22 cellular contexts compared by ENCODE assay signal in the genomic region with DNA sequence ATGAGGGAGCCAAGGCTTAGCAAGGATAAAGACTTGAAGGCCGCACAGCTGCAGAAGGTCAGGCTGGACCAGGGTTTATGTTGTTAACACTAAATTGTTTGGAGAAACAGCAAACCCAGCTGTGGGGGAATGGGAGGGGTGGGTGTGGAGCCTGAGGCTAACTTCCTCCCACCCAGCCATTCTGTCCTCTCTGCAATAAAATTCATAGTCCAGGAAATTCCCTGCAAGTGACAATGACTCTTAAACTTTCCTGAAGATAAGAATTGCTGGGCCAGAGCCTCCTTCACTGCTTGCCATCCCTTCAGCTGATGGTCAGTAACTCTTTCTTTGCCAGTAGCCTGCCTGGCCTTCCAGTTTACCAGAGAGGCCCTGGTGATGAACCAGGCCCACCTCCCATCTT. TPM values are rescaled to one million over a fixed set of nuclear protein-coding genes. Genes with fewer than 3 reads are reported as not detected.
A peak's percentile ranks its signal among the peaks of the same experiment; 100 is the strongest.
DNase-seq lines count a peak whose midpoint lies in the region; ATAC-seq, FAIRE-seq and TF ChIP-seq lines count a peak whose summit lies in the region.
"Had no signal": no experiment of that assay in that cellular context is flagged by ENCODE, and none has a peak within 500 bp of the region (broad histone marks: within the 10 kb centered on the region; RNA-seq: fewer than 3 reads in every experiment).

No MANE protein-coding gene starts in this region.

- no peak overlapping the region for H3K9ac ChIP-seq in endothelial cell of umbilical vein (replicated peaks; ENCODE audit: extremely low read depth, insufficient read depth, low read length)
- no peak overlapping the region for H3K9ac ChIP-seq in liver (ENCODE audit: low read depth in 1 of 2, low read length in 2 of 2)

- TF ChIP-seq CTCF in Caco-2 (IDR thresholded peaks at IDR 0.05; ENCODE audit: insufficient read depth in 1 of 2, low read depth in 1 of 2, low read length in 1 of 2, severe bottlenecking in 1 of 2, unreplicated experiment in 1 of 2): no peak
- TF ChIP-seq CTCF in endothelial cell of umbilical vein (IDR thresholded peaks at IDR 0.05; ENCODE audit: extremely low read depth in 1 of 2, insufficient read depth in 1 of 2, low read depth in 1 of 2, low read length in 2 of 2): no peak
- no peak for TF ChIP-seq CTCF in liver (IDR thresholded peaks at IDR 0.05; ENCODE audit: low read depth, low read length, missing input control)
- no peak for TF ChIP-seq CTCF in spleen (IDR thresholded peaks at IDR 0.05 in 8 of 11, conservative IDR thresholded peaks at IDR 0.05 in 3 of 11)

- H3K27ac Mint-ChIP-seq in Caco-2 (ENCODE audit: unreplicated experiment): peak overlapping the region; percentile 70
- H3K27ac Mint-ChIP-seq: activated CD8-positive, alpha-beta T cell treated with anti-CD3 and anti-CD28 coated beads for 36 hours; activated naive CD8-positive, alpha-beta T cell treated with anti-CD3 and anti-CD28 coated beads for 36 hours; activated T-helper 1 cell treated with anti-CD3 and anti-CD28 coated beads, Interleukin-12 subunit alpha, Interleukin-12 subunit beta, Interleukin-2, Interleukin-4 antibody, amounts not matched to agents 30 ng/mL and 10 ng/mL and 1 ng/mL, durations not matched to agents 14 hours and 24 hours and 36 hours; WTC11 had no signal

- no peak for TF ChIP-seq RAD21 in liver (IDR thresholded peaks at IDR 0.05)

- CTCF ChIA-PET in Caco-2 (lab: Charles Lee) (interaction anchor here (0.8 to 19.4 kb wide), 3 partner anchors 11 to 141 kb away, joined by 3 to 1184 read pairs (median 33); a partner anchor contains a TSS), endothelial cell of umbilical vein (lab: Charles Lee) (interaction anchor here (1.1 to 20.8 kb wide), 8 partner anchors 11 to 237 kb away, joined by 3 to 1186 read pairs (median 6); a partner anchor contains a TSS)

- no peaks in the 10 kb centered on the region for H3K36me3 ChIP-seq in Caco-2 (ENCODE audit: control insufficient read depth, insufficient read depth, low read length)
- H3K36me3 ChIP-seq in endothelial cell of umbilical vein (ENCODE audit: control insufficient read depth in 2 of 2, extremely low read depth in 1 of 2, insufficient read depth in 2 of 2, low read length in 2 of 2): no peaks in the 10 kb centered on the region
- no peaks in the 10 kb centered on the region for H3K36me3 ChIP-seq in liver (ENCODE audit: control insufficient read depth in 4 of 4, insufficient read depth in 3 of 4, low read depth in 1 of 4, low read length in 3 of 4)
- H3K36me3 ChIP-seq in spleen: no peaks in the 10 kb centered on the region
- H3K36me3 ChIP-seq: tibial nerve had no signal

- no peaks in the 10 kb centered on the region for H4K20me1 ChIP-seq in endothelial cell of umbilical vein (replicated peaks; ENCODE audit: control insufficient read depth, extremely low read depth, insufficient read depth, low read length)

- H3K9me3 ChIP-seq in Caco-2: no peaks in the 10 kb centered on the region
- no peaks in the 10 kb centered on the region for H3K9me3 ChIP-seq in endothelial cell of umbilical vein (replicated peaks; ENCODE audit: control insufficient read depth, insufficient read depth, low read length)
- H3K9me3 ChIP-seq in liver (ENCODE audit: control insufficient read depth in 4 of 4, low read length in 3 of 4): no peaks in the 10 kb centered on the region
- no peaks in the 10 kb centered on the region for H3K9me3 ChIP-seq in spleen
- H3K9me3 ChIP-seq: tibial nerve had no signal

- dilution Hi-C loops in endothelial cell of umbilical vein (cut with MboI; ENCODE audit: extremely low pct_ligation_motif_present, low sequenced_read_pairs): no loop called here

- no peak overlapping the region for H3K4me2 ChIP-seq in endothelial cell of umbilical vein (ENCODE audit: insufficient read depth, low read length)

- BruUV-seq in Caco-2 (replicated peaks; lab: Mats Ljungman, UMichigan) (no TSS peak), endothelial cell of umbilical vein (replicated peaks; lab: Mats Ljungman, UMichigan) (no TSS peak)

- no peak overlapping the region for H3K4me3 Mint-ChIP-seq in Caco-2 (ENCODE audit: unreplicated experiment)
- H3K4me3 Mint-ChIP-seq: activated CD8-positive, alpha-beta T cell treated with anti-CD3 and anti-CD28 coated beads for 36 hours; activated naive CD8-positive, alpha-beta T cell treated with anti-CD3 and anti-CD28 coated beads for 36 hours; activated T-helper 1 cell treated with anti-CD3 and anti-CD28 coated beads, Interleukin-12 subunit alpha, Interleukin-12 subunit beta, Interleukin-2, Interleukin-4 antibody, amounts not matched to agents 30 ng/mL and 10 ng/mL and 1 ng/mL, durations not matched to agents 14 hours and 24 hours and 36 hours; WTC11 had no signal

- no peak overlapping the region for H3K27ac ChIP-seq in endothelial cell of umbilical vein (ENCODE audit: insufficient read depth, low read depth, low read length)
- no peak overlapping the region for H3K27ac ChIP-seq in liver (ENCODE audit: low read depth in 1 of 2, low read length in 2 of 2)
- H3K27ac ChIP-seq in spleen: peak overlapping the region in 6 of 8 donors; percentile 26 to 71 (median 60)

- intact Hi-C loops in Caco-2 (cut with micrococcal nuclease; ENCODE audit: unreplicated experiment) (no loop called here), endothelial cell of umbilical vein (cut with micrococcal nuclease) (no loop called here), spleen (cut with DNase I; ENCODE audit: low total_unique reads) (loop anchor here (10.0 kb wide), 1 partner anchor 148 kb away; a partner anchor contains a TSS)

- no peaks in the 10 kb centered on the region for H3K9me3 Mint-ChIP-seq in Caco-2 (ENCODE audit: unreplicated experiment)
- H3K9me3 Mint-ChIP-seq: activated CD8-positive, alpha-beta T cell treated with anti-CD3 and anti-CD28 coated beads for 36 hours; activated naive CD8-positive, alpha-beta T cell treated with anti-CD3 and anti-CD28 coated beads for 36 hours; activated T-helper 1 cell treated with anti-CD3 and anti-CD28 coated beads, Interleukin-12 subunit alpha, Interleukin-12 subunit beta, Interleukin-2, Interleukin-4 antibody, amounts not matched to agents 30 ng/mL and 10 ng/mL and 1 ng/mL, durations not matched to agents 14 hours and 24 hours and 36 hours; WTC11 had no signal

- TF ChIP-seq POLR2A in endothelial cell of umbilical vein (IDR thresholded peaks at IDR 0.05; ENCODE audit: low read depth, low read length) (no peak), spleen (IDR thresholded peaks at IDR 0.05) (no peak)

- H3K4me3 ChIP-seq in Caco-2 (ENCODE audit: low read depth, low read length) (no peak overlapping the region), endothelial cell of umbilical vein (replicated peaks in 1 of 3; ENCODE audit: insufficient read depth in 1 of 3, low read depth in 1 of 3, low read length in 3 of 3) (no peak overlapping the region), liver (ENCODE audit: low read depth in 1 of 3, low read length in 3 of 3) (no peak overlapping the region), spleen (no peak overlapping the region)
- H3K4me3 ChIP-seq: tibial nerve had no signal

- FAIRE-seq in endothelial cell of umbilical vein (lab: Jason Lieb, UNC): peak; percentile 58
- FAIRE-seq: GM19239, islet of Langerhans had no signal

- POLR2A ChIA-PET in Caco-2 (lab: Charles Lee): interaction anchor here (0.6 to 0.7 kb wide), 2 partner anchors 11 to 229 kb away, joined by 3 read pairs; no protein-coding TSS in a partner anchor
- POLR2A ChIA-PET in endothelial cell of umbilical vein (lab: Charles Lee): no interaction called here

- peak; percentile 53 to 70 for DNase-seq in Caco-2
- peak; percentile 19 for DNase-seq in endothelial cell of umbilical vein (ENCODE audit: low read depth, low spot score)
- no peak for DNase-seq in spleen
- DNase-seq in AG08395 (ENCODE audit: low spot score): no peak
- DNase-seq in HUDEP-2 (lab: John Stamatoyannopoulos, UW; ENCODE audit: unreplicated experiment in 76 of 76): no peak
- DNase-seq in NK-92 (lab: John Stamatoyannopoulos, UW; ENCODE audit: unreplicated experiment): no peak
- DNase-seq: activated CD8-positive, alpha-beta T cell treated with anti-CD3 and anti-CD28 coated beads for 36 hours; activated naive CD8-positive, alpha-beta T cell treated with anti-CD3 and anti-CD28 coated beads for 36 hours; NCI-H1694; NCI-H226; NK-92 treated with Interleukin-12 subunit alpha and Interleukin-12 subunit beta, amount 100 ng/mL, for 24 hours had no signal

- no peaks in the 10 kb centered on the region for H3K9me1 ChIP-seq in endothelial cell of umbilical vein (replicated peaks; ENCODE audit: control insufficient read depth, extremely low read depth, insufficient read depth, low read length)

- ATAC-seq in HG03469 (IDR thresholded peaks at IDR 0.05; ENCODE audit: unreplicated experiment): no peak
- ATAC-seq: activated CD8-positive, alpha-beta T cell treated with anti-CD3 and anti-CD28 coated beads for 36 hours; esophagus mucosa; WTC11 had no signal

- peak overlapping the region; percentile 12 for H2AFZ ChIP-seq in endothelial cell of umbilical vein (ENCODE audit: low read depth, low read length)

- H3K4me1 ChIP-seq in Caco-2: peaks cover 62% of the 10 kb centered on the region
- peaks cover 18% of the 10 kb centered on the region for H3K4me1 ChIP-seq in endothelial cell of umbilical vein (ENCODE audit: control insufficient read depth, extremely low read depth, insufficient read depth, low read length)
- H3K4me1 ChIP-seq in liver (ENCODE audit: control insufficient read depth in 4 of 4, insufficient read depth in 4 of 4, low read length in 3 of 4): peaks cover 10 to 34% (median 18%) of the 10 kb centered on the region in 4 donors
- H3K4me1 ChIP-seq in spleen: peaks cover 8 to 53% (median 26%) of the 10 kb centered on the region in 6 donors

- H3K27me3 Mint-ChIP-seq in Caco-2 (ENCODE audit: insufficient read depth, unreplicated experiment): no peaks in the 10 kb centered on the region
- H3K27me3 Mint-ChIP-seq: activated naive CD8-positive, alpha-beta T cell treated with anti-CD3 and anti-CD28 coated beads for 36 hours had no signal

- WGBS in liver: 79% methylated on average over 1 of the region's 1 CpG
- 32 to 70% (median 64%) methylated on average over 1 of the region's 1 CpG for WGBS in spleen, 5 donors

- H3K27me3 ChIP-seq in Caco-2 (replicated peaks; ENCODE audit: control insufficient read depth, insufficient read depth, low read length) (no peaks in the 10 kb centered on the region), endothelial cell of umbilical vein (ENCODE audit: control insufficient read depth in 2 of 2, insufficient read depth in 2 of 2, low read length in 2 of 2) (no peaks in the 10 kb centered on the region), liver (ENCODE audit: control insufficient read depth in 4 of 4, insufficient read depth in 4 of 4, low read length in 3 of 4) (no peaks in the 10 kb centered on the region), spleen (replicated peaks in 1 of 7) (no peaks in the 10 kb centered on the region)
- H3K27me3 ChIP-seq: tibial nerve had no signal

- peaks cover 2% of the 10 kb centered on the region for H3K36me3 Mint-ChIP-seq in Caco-2 (ENCODE audit: insufficient read depth, unreplicated experiment)
- H3K36me3 Mint-ChIP-seq: activated naive CD8-positive, alpha-beta T cell treated with anti-CD3 and anti-CD28 coated beads for 36 hours; WTC11 had no signal

- no peaks in the 10 kb centered on the region for H3K79me2 ChIP-seq in endothelial cell of umbilical vein (ENCODE audit: control insufficient read depth, insufficient read depth, low read length)

- H3K4me1 Mint-ChIP-seq in Caco-2 (ENCODE audit: low read depth, unreplicated experiment): peaks cover 62% of the 10 kb centered on the region

RNA-seq across cellular contexts. Expression of a gene that starts 19.4 kb away (rescaled TPM):
- 161 and 172 TPM in 2 replicates for total RNA-seq in Caco-2 (2022)
- 93.8 and 95.1 TPM in 2 replicates for total RNA-seq in endothelial cell of umbilical vein
- 704 and 802 TPM in 2 replicates for polyA plus RNA-seq in endothelial cell of umbilical vein
- 372 and 482 TPM in 2 replicates for polyA plus RNA-seq in endothelial cell of umbilical vein (2011; cell fraction: cytosol; rRNA removed)
- polyA plus RNA-seq in endothelial cell of umbilical vein (2011; cell fraction: nucleus; rRNA removed): 124 and 142 TPM in 2 replicates
- polyA plus RNA-seq in endothelial cell of umbilical vein (2012): 203 and 212 TPM in 2 replicates
- polyA minus RNA-seq in endothelial cell of umbilical vein: 151 and 152 TPM in 2 replicates
- polyA minus RNA-seq in endothelial cell of umbilical vein (2011; cell fraction: cytosol; rRNA and poly(A)+ RNA removed): 85.4 TPM
- 19.4 and 23.7 TPM in 2 replicates for polyA minus RNA-seq in endothelial cell of umbilical vein (2011; cell fraction: nucleus; rRNA and poly(A)+ RNA removed)
- total RNA-seq in liver: 10 to 100 TPM; 44.7 to 86.8 TPM
- 100 to 1,000 TPM; 191 to 275 TPM for polyA plus RNA-seq in liver
- total RNA-seq in spleen: 10 to 100 TPM; 36.0 to 85.3 (median 49.1) TPM
- 100 to 1,000 TPM; 175 to 269 (median 195) TPM for polyA plus RNA-seq in spleen

RNA-seq across cellular contexts. Expression of a gene that starts 35.0 kb away (rescaled TPM):
- total RNA-seq in Caco-2 (2022) (182 and 187 TPM in 2 replicates), endothelial cell of umbilical vein (95.1 and 104 TPM in 2 replicates), liver (10 to 100 TPM; 20.5 to 23.8 TPM), spleen (10 to 100 TPM; 72.9 to 94.9 (median 83.1) TPM)
- polyA plus RNA-seq in endothelial cell of umbilical vein (106 and 117 TPM in 2 replicates), liver (10 to 100 TPM; 10.5 to 17.1 TPM), spleen (10 to 100 TPM; 33.6 to 51.5 (median 34.8) TPM)
- polyA plus RNA-seq in endothelial cell of umbilical vein (2011; cell fraction: cytosol; rRNA removed): 92.0 and 94.7 TPM in 2 replicates
- 125 TPM in 2 replicates for polyA plus RNA-seq in endothelial cell of umbilical vein (2011; cell fraction: nucleus; rRNA removed)
- polyA plus RNA-seq in endothelial cell of umbilical vein (2012): 74.8 and 88.4 TPM in 2 replicates
- 155 and 165 TPM in 2 replicates for polyA minus RNA-seq in endothelial cell of umbilical vein
- 81.9 TPM for polyA minus RNA-seq in endothelial cell of umbilical vein (2011; cell fraction: cytosol; rRNA and poly(A)+ RNA removed)
- 65.4 and 103 TPM in 2 replicates for polyA minus RNA-seq in endothelial cell of umbilical vein (2011; cell fraction: nucleus; rRNA and poly(A)+ RNA removed)

RNA-seq across cellular contexts. Expression of a gene that starts 42.4 kb away (rescaled TPM):
- 233 and 251 TPM in 2 replicates for total RNA-seq in Caco-2 (2022)
- 52.1 and 64.9 TPM in 2 replicates for total RNA-seq in endothelial cell of umbilical vein
- polyA plus RNA-seq in endothelial cell of umbilical vein: 20.6 and 22.0 TPM in 2 replicates
- polyA plus RNA-seq in endothelial cell of umbilical vein (2011; cell fraction: cytosol; rRNA removed): 27.5 and 28.6 TPM in 2 replicates
- polyA plus RNA-seq in endothelial cell of umbilical vein (2011; cell fraction: nucleus; rRNA removed): 41.7 and 53.4 TPM in 2 replicates
- polyA plus RNA-seq in endothelial cell of umbilical vein (2012): 70.8 and 79.8 TPM in 2 replicates
- polyA minus RNA-seq in endothelial cell of umbilical vein: 83.3 and 99.1 TPM in 2 replicates
- polyA minus RNA-seq in endothelial cell of umbilical vein (2011; cell fraction: cytosol; rRNA and poly(A)+ RNA removed): 16.2 TPM
- polyA minus RNA-seq in endothelial cell of umbilical vein (2011; cell fraction: nucleus; rRNA and poly(A)+ RNA removed): 26.9 and 52.9 TPM in 2 replicates
- 10 to 100 TPM; 23.0 to 64.9 TPM for total RNA-seq in liver
- 10 to 100 TPM; 38.9 to 49.1 TPM for polyA plus RNA-seq in liver
- total RNA-seq in spleen: 100 to 1,000 TPM; 113 to 167 (median 136) TPM
- 10 to 100 TPM; 30.1 to 45.7 (median 31.7) TPM for polyA plus RNA-seq in spleen

RNA-seq across cellular contexts. Expression of a gene that starts 56.2 kb away (rescaled TPM):
- total RNA-seq in Caco-2 (2022) (0.16 and 0.81 TPM in 2 replicates), endothelial cell of umbilical vein (not detected in 2 replicates), liver (under 1 TPM in 1 of 2 donors, not detected in 1; 0.08 TPM), spleen (not detected)
- polyA plus RNA-seq in endothelial cell of umbilical vein (not detected in 2 replicates), liver (under 1 TPM in 1 of 2 donors, not detected in 1; 0.02 TPM), spleen (under 1 TPM in 1 of 3 donors, not detected in 2; 0.04 TPM)
- not detected in 2 replicates for polyA plus RNA-seq in endothelial cell of umbilical vein (2011; cell fraction: cytosol; rRNA removed)
- polyA plus RNA-seq in endothelial cell of umbilical vein (2011; cell fraction: nucleus; rRNA removed): not detected in 2 replicates
- not detected in 2 replicates for polyA plus RNA-seq in endothelial cell of umbilical vein (2012)
- polyA minus RNA-seq in endothelial cell of umbilical vein: not detected in 2 replicates
- not detected for polyA minus RNA-seq in endothelial cell of umbilical vein (2011; cell fraction: cytosol; rRNA and poly(A)+ RNA removed)
- not detected in 2 replicates for polyA minus RNA-seq in endothelial cell of umbilical vein (2011; cell fraction: nucleus; rRNA and poly(A)+ RNA removed)
- total RNA-seq: activated CD8-positive, alpha-beta T cell treated with anti-CD3 and anti-CD28 coated beads for 36 hours; activated naive CD8-positive, alpha-beta T cell treated with anti-CD3 and anti-CD28 coated beads for 36 hours; activated T-helper 1 cell treated with anti-CD3 and anti-CD28 coated beads, Interleukin-12 subunit alpha, Interleukin-12 subunit beta, Interleukin-2, Interleukin-4 antibody, amounts not matched to agents 30 ng/mL and 10 ng/mL and 1 ng/mL, durations not matched to agents 14 hours and 24 hours and 36 hours; MCF 10A; osteocyte; T-helper 1 cell treated with Interleukin-12 subunit alpha and Interleukin-12 subunit beta and Interleukin-4 antibody, amounts not matched to agents 30 ng/mL and 1 ng/mL, for 36 hours had no signal

Comparison
In these comparisons a context has a peak if more than half of its experiments do, and no peak if none do; other contexts are left out.
1. DNase-seq: peak in Caco-2 (2 of 2) and endothelial cell of umbilical vein (single experiment); none in spleen (single experiment), AG08395 (single experiment), HUDEP-2 (0 of 76) and NK-92 (single experiment).
2. H3K27ac ChIP-seq: peak in spleen (6 of 8); none in endothelial cell of umbilical vein (single experiment) and liver (0 of 2).